15 cellular contexts compared by ENCODE assay signal in the genomic region with DNA sequence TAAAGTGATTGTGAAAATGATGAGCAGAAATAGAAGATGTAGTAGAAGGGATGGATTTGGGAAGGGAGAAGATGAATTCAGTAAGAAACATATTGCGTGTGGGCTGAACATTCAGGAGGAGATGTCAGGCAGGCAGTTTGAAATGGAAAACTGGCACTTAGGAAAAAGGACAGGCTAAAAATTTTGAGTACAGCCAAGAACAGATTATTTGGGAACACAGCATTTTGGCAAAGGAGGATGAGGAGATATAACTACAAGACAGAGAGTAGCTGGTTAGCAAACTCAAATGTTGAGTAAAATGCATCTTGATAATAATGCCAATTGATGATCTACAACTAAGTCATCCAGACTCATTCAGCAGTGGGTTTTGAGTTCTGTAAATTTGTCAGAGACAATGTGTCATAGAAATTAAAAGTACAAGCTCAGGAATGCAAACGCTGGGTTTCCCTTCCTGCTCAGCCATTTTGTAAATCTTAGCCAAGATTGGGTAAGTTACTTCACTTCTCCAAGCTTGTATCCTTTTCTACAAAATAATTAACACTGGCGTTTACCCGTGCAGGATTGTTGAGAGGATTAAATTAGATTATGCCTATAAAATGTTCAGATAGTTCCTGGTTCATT.
A peak's percentile ranks its signal among the peaks of the same experiment; 100 is the strongest.
DNase-seq lines count a peak whose midpoint lies in the region; ATAC-seq and TF ChIP-seq lines count a peak whose summit lies in the region.
"Had no signal": no experiment of that assay in that cellular context is flagged by ENCODE, and none has a peak within 500 bp of the region (broad histone marks: within the 10 kb centered on the region; RNA-seq: fewer than 3 reads in every experiment).

No MANE protein-coding gene starts in this region.

- H3K9me3 ChIP-seq in A673 (ENCODE audit: low read depth, low read length, poor library complexity, severe bottlenecking) (no peaks in the 10 kb centered on the region), PC-9 (ENCODE audit: insufficient read depth, low read depth) (no peaks in the 10 kb centered on the region)
- H3K9me3 ChIP-seq: A549, adrenal gland, gastroesophageal sphincter, transverse colon had no signal

- H3K36me3 ChIP-seq in A673 (ENCODE audit: insufficient read depth, low read length, poor library complexity, severe bottlenecking): no peaks in the 10 kb centered on the region
- H3K36me3 ChIP-seq in PC-9 (ENCODE audit: low read depth): no peaks in the 10 kb centered on the region
- H3K36me3 ChIP-seq: adrenal gland, gastroesophageal sphincter, transverse colon had no signal

- H3K27me3 ChIP-seq in A673 (replicated peaks; ENCODE audit: insufficient read depth, low read depth, low read length, poor library complexity) (no peaks in the 10 kb centered on the region), PC-9 (ENCODE audit: insufficient read depth, low read depth) (no peaks in the 10 kb centered on the region)
- H3K27me3 ChIP-seq: adrenal gland, gastroesophageal sphincter, transverse colon had no signal

- DNase-seq in A673 (ENCODE audit: low spot score) (peak; percentile 25), HCEC 1CT (peak; percentile 86), fibroblast of peridontal ligament (ENCODE audit: extremely low read depth) (peak; percentile 49), PC-9 (no peak), head of caudate nucleus (no peak)
- DNase-seq: activated CD4-positive, alpha-beta memory T cell treated with anti-CD3 and anti-CD28 coated beads for 36 hours; adrenal gland; NCI-H1105 treated with DMSO at 0.1 percent for 48 hours; right cardiac atrium; transverse colon had no signal

- intact Hi-C loops in A673 (cut with micrococcal nuclease; ENCODE audit: unreplicated experiment): no loop called here
- intact Hi-C loops in PC-9 (cut with micrococcal nuclease; ENCODE audit: unreplicated experiment): no loop called here
- intact Hi-C loops in head of caudate nucleus (cut with DNase I): no loop called here

- H3K4me1 ChIP-seq in A673 (ENCODE audit: insufficient read depth, low read length, poor library complexity, severe bottlenecking) (peaks cover 30% of the 10 kb centered on the region), PC-9 (replicated peaks; ENCODE audit: insufficient read depth) (no peaks in the 10 kb centered on the region)
- H3K4me1 ChIP-seq: A549, gastroesophageal sphincter had no signal

- CTCF ChIA-PET in A673 (lab: Charles Lee): no interaction called here
- CTCF ChIA-PET in PC-9 (lab: Charles Lee): no interaction called here

- H3K79me2 ChIP-seq in PC-9 (ENCODE audit: low read depth): no peaks in the 10 kb centered on the region

- no peak overlapping the region for H3K4me2 ChIP-seq in PC-9
- H3K4me2 ChIP-seq: A549 had no signal

- H3F3A ChIP-seq in PC-9 (ENCODE audit: insufficient read depth, low read depth): no peaks in the 10 kb centered on the region

- POLR2A ChIA-PET in A673 (lab: Charles Lee; ENCODE audit: low non-redundant PET) (no interaction called here), PC-9 (lab: Charles Lee; ENCODE audit: unreplicated experiment) (no interaction called here)

- no peaks in the 10 kb centered on the region for H3K9me2 ChIP-seq in PC-9 (ENCODE audit: insufficient read depth)

- no peak overlapping the region for H3K4me3 ChIP-seq in A673 (ENCODE audit: low read depth, low read length, poor library complexity, severe bottlenecking)
- H3K4me3 ChIP-seq in PC-9: no peak overlapping the region
- H3K4me3 ChIP-seq: A549, adrenal gland, gastroesophageal sphincter, transverse colon had no signal

- TF ChIP-seq CTCF in A673 (conservative IDR thresholded peaks at IDR 0.05; ENCODE audit: low read depth, low read length) (no peak), VCaP (conservative IDR thresholded peaks at IDR 0.05) (no peak), PC-9 (conservative IDR thresholded peaks at IDR 0.05) (no peak)

- BruUV-seq in A673 (replicated peaks; lab: Mats Ljungman, UMichigan): no TSS peak
- no TSS peak for BruUV-seq in PC-9 (replicated peaks; lab: Mats Ljungman, UMichigan)

- no peak overlapping the region; the same call in 1 of the 2 replicates for H2AFZ ChIP-seq in PC-9

- no peaks in the 10 kb centered on the region for H4K20me1 ChIP-seq in PC-9 (ENCODE audit: insufficient read depth)

- no peak for ATAC-seq in GM18498 (IDR thresholded peaks at IDR 0.05; ENCODE audit: unreplicated experiment)
- ATAC-seq in HG03039 (IDR thresholded peaks at IDR 0.05; ENCODE audit: unreplicated experiment): no peak
- ATAC-seq: gastroesophageal sphincter had no signal

- no peak overlapping the region for H3K27ac ChIP-seq in A673 (ENCODE audit: low read depth, low read length, poor library complexity, severe bottlenecking)
- H3K27ac ChIP-seq in VCaP: peak overlapping the region; percentile 40
- H3K27ac ChIP-seq in PC-9: no peak overlapping the region
- H3K27ac ChIP-seq: A549, adrenal gland, transverse colon had no signal

Comparison
In these comparisons a context has a peak if more than half of its experiments do, and no peak if none do; other contexts are left out.
1. DNase-seq: peak in A673 (single experiment), HCEC 1CT (single experiment) and fibroblast of peridontal ligament (single experiment); none in PC-9 (0 of 2) and head of caudate nucleus (0 of 42).